14 cellular contexts compared by ENCODE assay signal in genomic region chr2:71782323-71782722, GRCh38.
"Had no signal": no experiment of that assay in that cellular context is flagged by ENCODE, and none has a peak within 500 bp of the region (broad histone marks: within the 10 kb centered on the region; RNA-seq: fewer than 3 reads in every experiment).

No MANE protein-coding gene starts in this region.

- H3K4me3 Mint-ChIP-seq: naive B cell, nephron, type B pancreatic cell had no signal

- H3K27me3 Mint-ChIP-seq: type B pancreatic cell had no signal

- H3K27ac Mint-ChIP-seq: naive B cell, type B pancreatic cell had no signal

- H3K9me3 Mint-ChIP-seq: nephron, type B pancreatic cell had no signal

- H3K4me1 Mint-ChIP-seq: naive B cell had no signal

- H3K36me3 Mint-ChIP-seq: naive B cell, type B pancreatic cell had no signal

- ATAC-seq: foreskin keratinocyte; left colon; left ventricle myocardium superior; sciatic nerve; stimulated activated naive CD8-positive, alpha-beta T cell treated with anti-CD3 and anti-CD28 coated beads, Interleukin-15, Interleukin-2, amounts not matched to agents 100 U/mL and 50 U/mL, for 24 hours had no signal

- DNase-seq: cerebellar nuclear complex; dermis blood vessel endothelial cell; foreskin keratinocyte; left colon; left ventricle myocardium superior; mesendoderm; naive B cell; posterior cingulate gyrus; stimulated activated naive CD8-positive, alpha-beta T cell treated with anti-CD3 and anti-CD28 coated beads, Interleukin-15, Interleukin-2, amounts not matched to agents 100 U/mL and 50 U/mL, for 24 hours; thyroid gland; uterus had no signal
